8 cellular contexts compared by ENCODE assay signal in genomic region chr9:129026442-129027223, GRCh38. TPM values are rescaled to one million over a fixed set of nuclear protein-coding genes. Genes with fewer than 3 reads are reported as not detected.
A peak's percentile ranks its signal among the peaks of the same experiment; 100 is the strongest.
DNase-seq lines count a peak whose midpoint lies in the region; ATAC-seq and TF ChIP-seq lines count a peak whose summit lies in the region.

No MANE protein-coding gene starts in this region.

- H3K27me3 ChIP-seq in ectodermal cell (ENCODE audit: control insufficient read depth, insufficient read depth, low read length, poor library complexity, severe bottlenecking): no peaks in the 10 kb centered on the region

- peak overlapping the region; percentile 83 to 90 (median 89) for H3K4me3 Mint-ChIP-seq in nephron

- H3K4me3 ChIP-seq in ectodermal cell (ENCODE audit: insufficient read depth, low read depth, low read length): peak overlapping the region; percentile 71

- H3K4me1 ChIP-seq in ectodermal cell (ENCODE audit: control insufficient read depth, insufficient read depth, low read length): peaks cover 33% of the 10 kb centered on the region

- peak; percentile 77 for DNase-seq in DMS 273 (lab: John Stamatoyannopoulos, UW; ENCODE audit: unreplicated experiment)
- DNase-seq in DMS 273 treated with DMSO at 0.1 percent for 48 hours (lab: John Stamatoyannopoulos, UW): no peak
- DNase-seq in NCI-H748 treated with DMSO at 0.1 percent for 48 hours (lab: John Stamatoyannopoulos, UW): peak; percentile 55
- no peak for DNase-seq in GM13976 (ENCODE audit: low spot score)

- in situ Hi-C loops in GM13976 (cut with MboI; ENCODE audit: low sequenced_read_pairs, unreplicated experiment): no loop called here

- ATAC-seq in GM21723 (IDR thresholded peaks at IDR 0.05; ENCODE audit: unreplicated experiment): no peak
- no peak for ATAC-seq in GM18505 (IDR thresholded peaks at IDR 0.05; ENCODE audit: unreplicated experiment)

- H3K36me3 ChIP-seq in ectodermal cell (ENCODE audit: control insufficient read depth, insufficient read depth, low read length): no peaks in the 10 kb centered on the region

- peaks cover 50% of the 10 kb centered on the region for H3K4me1 Mint-ChIP-seq in nephron

- WGBS in ectodermal cell, 2 experiments: 64 to 67% methylated on average over 17 of the region's 17 CpGs

- H3K9me3 ChIP-seq in ectodermal cell (ENCODE audit: control insufficient read depth, low read length): no peaks in the 10 kb centered on the region

- no peak for TF ChIP-seq POLR2A in GM18505 (IDR thresholded peaks at IDR 0.05; ENCODE audit: borderline replicate concordance, extremely low read depth, insufficient read depth, insufficient read length)

- peak overlapping the region; percentile 53 to 90 (median 60) for H3K27ac Mint-ChIP-seq in nephron

- H3K27ac ChIP-seq in ectodermal cell (ENCODE audit: insufficient read depth, low read depth, low read length, poor library complexity, severe bottlenecking): peak overlapping the region; percentile 6

- H3K27me3 Mint-ChIP-seq in nephron (ENCODE audit: low read depth): peaks cover 4% of the 10 kb centered on the region

- TF ChIP-seq CTCF in nephron (IDR thresholded peaks at IDR 0.05; ENCODE audit: unreplicated experiment in 3 of 3): no peak
- TF ChIP-seq CTCF in GM13976 (IDR thresholded peaks at IDR 0.05; ENCODE audit: borderline replicate concordance, control extremely low read depth, extremely low read depth, insufficient read depth, missing control alignments): no peak

- peaks cover 4% of the 10 kb centered on the region for H3K36me3 Mint-ChIP-seq in nephron (ENCODE audit: low read depth)

- no peaks in the 10 kb centered on the region for H3K9me3 Mint-ChIP-seq in nephron

RNA-seq across cellular contexts. Expression of gene SH3GLB2, which starts 1.5 kb away (rescaled TPM):
- polyA plus RNA-seq in ectodermal cell (2013, experiment 1 of 4): 72.2 TPM
- 69.8 TPM for polyA plus RNA-seq in ectodermal cell (2013, experiment 2 of 4)
- polyA plus RNA-seq in ectodermal cell (2013, experiment 3 of 4): 66.6 TPM
- polyA plus RNA-seq in ectodermal cell (2013, experiment 4 of 4): 75.8 TPM

RNA-seq across cellular contexts. Expression of gene MIGA2, which starts 9.8 kb away (rescaled TPM):
- 26.5 TPM for polyA plus RNA-seq in ectodermal cell (2013, experiment 1 of 4)
- 23.7 TPM for polyA plus RNA-seq in ectodermal cell (2013, experiment 2 of 4)
- polyA plus RNA-seq in ectodermal cell (2013, experiment 3 of 4): 19.5 TPM
- polyA plus RNA-seq in ectodermal cell (2013, experiment 4 of 4): 18.4 TPM

RNA-seq across cellular contexts. Expression of gene DOLPP1, which starts 54.3 kb away (rescaled TPM):
- 45.3 TPM for polyA plus RNA-seq in ectodermal cell (2013, experiment 1 of 4)
- polyA plus RNA-seq in ectodermal cell (2013, experiment 2 of 4): 41.0 TPM
- 24.9 TPM for polyA plus RNA-seq in ectodermal cell (2013, experiment 3 of 4)
- 30.0 TPM for polyA plus RNA-seq in ectodermal cell (2013, experiment 4 of 4)

Comparison
In these comparisons a context has a peak if more than half of its experiments do, and no peak if none do; other contexts are left out.
1. DNase-seq: peak in DMS 273 (single experiment) and NCI-H748 treated with DMSO at 0.1 percent for 48 hours (single experiment); none in DMS 273 treated with DMSO at 0.1 percent for 48 hours (single experiment) and GM13976 (single experiment).